ENCODE assay signal across 8 cellular contexts in genomic region chr20:297925-298754, GRCh38. TPM values are rescaled to one million over a fixed set of nuclear protein-coding genes. Genes with fewer than 3 reads are reported as not detected.
A peak's percentile ranks its signal among the peaks of the same experiment; 100 is the strongest.
DNase-seq lines count a peak whose midpoint lies in the region; ATAC-seq and TF ChIP-seq lines count a peak whose summit lies in the region.

No MANE protein-coding gene starts in this region.

- H4K20me1 ChIP-seq in KMS-11 (ENCODE audit: insufficient read depth) = 0 out of 2 replicates have a peak, but pooled peaks cover 8% of the 10 kb centered on the region

- H3K27ac ChIP-seq in KMS-11 (peak overlapping the region; percentile 93), adrenal gland (peak overlapping the region; percentile 88 to 100 (median 98)), left ventricle myocardium inferior (replicated peaks) (peak overlapping the region; percentile 99)

- H3K27me3 ChIP-seq in KMS-11 (ENCODE audit: insufficient read depth, low read depth) (no peaks in the 10 kb centered on the region), adrenal gland (no peaks in the 10 kb centered on the region), left ventricle myocardium inferior (ENCODE audit: low read depth) (no peaks in the 10 kb centered on the region)

- DNase-seq in EL = peak; percentile 78
- peak; percentile 57 for DNase-seq in SK-MEL-5 (ENCODE audit: low read depth, low spot score)
- DNase-seq in adrenal gland = peak; percentile 66 to 84 (median 75)
- DNase-seq in left ventricle myocardium inferior = peak; percentile 68
- peak; percentile 30 to 92 (median 58) for DNase-seq in posterior cingulate gyrus
- DNase-seq in epidermal melanocyte (ENCODE audit: insufficient read length, low spot score) = no peak

- H3K9ac ChIP-seq in KMS-11 = peak overlapping the region; percentile 97

- 0 to 1% (median 0%) methylated on average over 27 to 74 of the region's 74 CpGs for WGBS in adrenal gland, 4 donors

- peak overlapping the region; percentile 91 for H3K4me2 ChIP-seq in KMS-11

- no peaks in the 10 kb centered on the region for H3K9me3 ChIP-seq in adrenal gland (replicated peaks in 1 of 3)
- H3K9me3 ChIP-seq in left ventricle myocardium inferior (replicated peaks) = no peaks in the 10 kb centered on the region

- H3K36me3 ChIP-seq in KMS-11 (ENCODE audit: insufficient read depth) = no peaks in the 10 kb centered on the region
- no peaks in the 10 kb centered on the region for H3K36me3 ChIP-seq in adrenal gland (replicated peaks in 1 of 2)
- H3K36me3 ChIP-seq in left ventricle myocardium inferior = peaks cover 4% of the 10 kb centered on the region

- ATAC-seq in GM21737 (IDR thresholded peaks at IDR 0.05; ENCODE audit: unreplicated experiment) = peak; percentile 18

- H3K79me2 ChIP-seq in KMS-11 (ENCODE audit: insufficient read depth, low read depth) = peaks cover 36% of the 10 kb centered on the region

- intact Hi-C loops in adrenal gland (cut with DNase I) (no loop called here), left ventricle myocardium inferior (cut with micrococcal nuclease) (no loop called here), posterior cingulate gyrus (cut with DNase I) (no loop called here)

- H2AFZ ChIP-seq in KMS-11 (ENCODE audit: low read depth) = peak overlapping the region; percentile 69

- TF ChIP-seq CTCF in KMS-11 (conservative IDR thresholded peaks at IDR 0.05; ENCODE audit: low read depth, low read length) (no peak), adrenal gland (IDR thresholded peaks at IDR 0.05) (no peak), left ventricle myocardium inferior (IDR thresholded peaks at IDR 0.05; ENCODE audit: borderline replicate concordance) (no peak)

- peak; percentile 62 to 75 for TF ChIP-seq POLR2A in adrenal gland (IDR thresholded peaks at IDR 0.05)

- in situ Hi-C loops in SK-MEL-5 (cut with HindIII; ENCODE audit: low pct_unique_long_range_greater_than_20kb, low sequenced_read_pairs) = no loop called here

- H3K4me1 ChIP-seq in KMS-11 (ENCODE audit: low read depth, poor library complexity, severe bottlenecking) (peaks cover 24% of the 10 kb centered on the region), adrenal gland (replicated peaks in 1 of 2) (peaks cover 40 to 41% of the 10 kb centered on the region in 2 donors), left ventricle myocardium inferior (peaks cover 66% of the 10 kb centered on the region)

- no peak overlapping the region for H3K4me3 ChIP-seq in KMS-11 (IDR thresholded peaks at IDR 0.05; ENCODE audit: insufficient read depth, low read depth, low read length)
- peak overlapping the region; percentile 14 to 94 (median 70) for H3K4me3 ChIP-seq in adrenal gland
- H3K4me3 ChIP-seq in left ventricle myocardium inferior = peak overlapping the region; percentile 97

RNA-seq across cellular contexts. Expression of gene ZCCHC3, which starts 0.8 kb away (rescaled TPM):
- total RNA-seq in SK-MEL-5 (2014; rRNA removed; shearing (Covaris generic)) = 25.5 and 29.7 TPM in 2 replicates
- polyA plus RNA-seq in SK-MEL-5 (2015; cell fraction: cytosol; rRNA removed) = 28.3 and 33.4 TPM in 2 replicates
- polyA plus RNA-seq in SK-MEL-5 (2015; cell fraction: nucleus; rRNA removed) = 27.1 and 31.9 TPM in 2 replicates
- total RNA-seq in adrenal gland = 10 to 100 TPM; 14.5 to 21.8 (median 17.3) TPM
- polyA plus RNA-seq in adrenal gland = 10 to 100 TPM; 11.1 to 11.5 (median 11.5) TPM
- 11.8 TPM for total RNA-seq in left ventricle myocardium inferior

RNA-seq across cellular contexts. Expression of gene C20orf96, which starts 7.6 kb away (rescaled TPM):
- 1.6 and 1.7 TPM in 2 replicates for total RNA-seq in SK-MEL-5 (2014; rRNA removed; shearing (Covaris generic))
- polyA plus RNA-seq in SK-MEL-5 (2015; cell fraction: cytosol; rRNA removed) = 3.0 and 6.1 TPM in 2 replicates
- 23.7 and 34.1 TPM in 2 replicates for polyA plus RNA-seq in SK-MEL-5 (2015; cell fraction: nucleus; rRNA removed)
- total RNA-seq in adrenal gland (10 to 100 TPM in 1 of 8 donors, 1 to 10 TPM in 7; 2.7 to 20.2 (median 6.3) TPM), left ventricle myocardium inferior (6.6 TPM)
- polyA plus RNA-seq in adrenal gland = 10 to 100 TPM in 1 of 3 donors, 1 to 10 TPM in 2; 5.3 to 13.7 (median 7.6) TPM

RNA-seq across cellular contexts. Expression of gene SOX12, which starts 27.2 kb away (rescaled TPM):
- 3.1 and 3.9 TPM in 2 replicates for total RNA-seq in SK-MEL-5 (2014; rRNA removed; shearing (Covaris generic))
- polyA plus RNA-seq in SK-MEL-5 (2015; cell fraction: cytosol; rRNA removed) = 30.3 and 31.9 TPM in 2 replicates
- polyA plus RNA-seq in SK-MEL-5 (2015; cell fraction: nucleus; rRNA removed) = 27.6 and 38.8 TPM in 2 replicates
- 10 to 100 TPM in 6 of 8 donors, 1 to 10 TPM in 2; 8.8 to 38.8 (median 13.9) TPM for total RNA-seq in adrenal gland
- 10 to 100 TPM in 1 of 3 donors, 1 to 10 TPM in 2; 2.0 to 12.8 (median 5.4) TPM for polyA plus RNA-seq in adrenal gland
- 12.3 TPM for total RNA-seq in left ventricle myocardium inferior

RNA-seq across cellular contexts. Expression of gene DEFB132, which starts 40.6 kb away (rescaled TPM):
- total RNA-seq in SK-MEL-5 (2014; rRNA removed; shearing (Covaris generic)) = not detected in 2 replicates
- not detected in 2 replicates for polyA plus RNA-seq in SK-MEL-5 (2015; cell fraction: cytosol; rRNA removed)
- not detected in 2 replicates for polyA plus RNA-seq in SK-MEL-5 (2015; cell fraction: nucleus; rRNA removed)
- total RNA-seq in adrenal gland (not detected), left ventricle myocardium inferior (not detected)
- under 1 TPM in 1 of 3 donors, not detected in 2; 0.03 TPM for polyA plus RNA-seq in adrenal gland

RNA-seq across cellular contexts. Expression of gene NRSN2, which starts 48.8 kb away (rescaled TPM):
- total RNA-seq in SK-MEL-5 (2014; rRNA removed; shearing (Covaris generic)) = 38.2 and 41.8 TPM in 2 replicates
- 115 and 130 TPM in 2 replicates for polyA plus RNA-seq in SK-MEL-5 (2015; cell fraction: cytosol; rRNA removed)
- polyA plus RNA-seq in SK-MEL-5 (2015; cell fraction: nucleus; rRNA removed) = 52.2 and 57.2 TPM in 2 replicates
- total RNA-seq in adrenal gland (100 to 1,000 TPM in 2 of 8 donors, 10 to 100 TPM in 6; 45.5 to 146 (median 82.1) TPM), left ventricle myocardium inferior (17.5 TPM)
- 100 to 1,000 TPM in 2 of 3 donors, 10 to 100 TPM in 1; 70.0 to 263 (median 249) TPM for polyA plus RNA-seq in adrenal gland
